In the genomic region with DNA sequence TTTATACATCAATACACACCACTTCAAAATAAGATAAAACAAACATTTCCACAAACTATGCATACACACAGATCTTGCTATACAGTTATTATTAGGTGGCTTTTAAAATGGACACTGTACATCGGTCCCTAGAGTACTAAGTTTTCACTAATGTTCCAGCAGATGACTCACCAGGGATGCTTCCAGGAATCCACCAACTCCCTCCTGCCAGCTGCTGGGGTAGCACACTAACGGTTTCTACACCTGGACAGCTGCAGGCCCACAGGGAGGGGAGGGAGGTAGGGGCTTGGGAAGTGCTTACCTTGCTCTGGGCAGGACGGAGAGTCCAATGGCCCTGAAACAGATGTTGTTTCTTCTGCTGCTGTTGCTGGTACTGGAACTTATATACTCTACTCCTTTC, we compare ENCODE assay signal across 9 cellular contexts. TPM values are rescaled to one million over a fixed set of nuclear protein-coding genes. Genes with fewer than 3 reads are reported as not detected.
DNase-seq lines count a peak whose midpoint lies in the region; ATAC-seq and TF ChIP-seq lines count a peak whose summit lies in the region.
"Had no signal": no experiment of that assay in that cellular context is flagged by ENCODE, and none has a peak within 500 bp of the region (broad histone marks: within the 10 kb centered on the region; RNA-seq: fewer than 3 reads in every experiment).

A gene (minus strand): TSS at position 357 of the 400 bp plus-strand sequence. CDS start 3,705 bp downstream, outside the sequence.

- H3K36me3 ChIP-seq in BJ (ENCODE audit: control insufficient read depth, insufficient read depth, low read length) (no peaks in the 10 kb centered on the region), HUES64 (ENCODE audit: insufficient read depth, low read length) (no peaks in the 10 kb centered on the region)
- H3K36me3 ChIP-seq: gastroesophageal sphincter had no signal

- H3K27ac Mint-ChIP-seq in MCF 10A (ENCODE audit: low read depth, unreplicated experiment) = no peak within 1 kb of the TSS
- H3K27ac Mint-ChIP-seq in natural killer cell = peak within 1 kb of the TSS in 1 of 2 donors; percentile 70

- H3K4me3 ChIP-seq in BJ (ENCODE audit: low read depth, low read length) (peak within 1 kb of the TSS; percentile 48), HUES64 (ENCODE audit: low read length) (peak within 1 kb of the TSS; percentile 59)

- DNase-seq in BJ (ENCODE audit: low read depth) (no peak), MCF 10A (ENCODE audit: unreplicated experiment) (peak; percentile 72), natural killer cell (no peak), NCI-H69 (lab: John Stamatoyannopoulos, UW) (no peak), activated gamma-delta T cell treated with Interleukin-2 at 50 U/mL for 16 hours (no peak)

- POLR2A ChIA-PET in BJ (lab: Charles Lee) (interaction anchor here (0.6 kb wide), 1 partner anchor 83 kb away, joined by 8 read pairs; no protein-coding TSS in a partner anchor), MCF 10A (lab: Yijun Ruan, JAX) (interaction anchor here (0.6 to 1.3 kb wide), 3 partner anchors 9 to 175 kb away, joined by 3 to 5 read pairs (median 3); no protein-coding TSS in a partner anchor)

- H3K9me3 ChIP-seq in HUES64 (ENCODE audit: insufficient read depth, low read depth, low read length) = no peaks in the 10 kb centered on the region
- H3K9me3 ChIP-seq: gastroesophageal sphincter had no signal

- H3K9me3 Mint-ChIP-seq in MCF 10A (ENCODE audit: unreplicated experiment) (no peaks in the 10 kb centered on the region), natural killer cell (no peaks in the 10 kb centered on the region)

- H3K27me3 ChIP-seq in BJ (ENCODE audit: control insufficient read depth, insufficient read depth, low read length) (no peaks in the 10 kb centered on the region; the same call in 1 of the 2 replicates), HUES64 (ENCODE audit: insufficient read depth, low read length) (peaks cover 5% of the 10 kb centered on the region; the same call in 1 of the 2 replicates)

- H3K4me3 Mint-ChIP-seq in MCF 10A (ENCODE audit: unreplicated experiment) = peak within 1 kb of the TSS; percentile 73
- H3K4me3 Mint-ChIP-seq in natural killer cell = peak within 1 kb of the TSS; percentile 70

- ATAC-seq in natural killer cell (no peak), GM21528 (IDR thresholded peaks at IDR 0.05; ENCODE audit: low FRiP score, unreplicated experiment) (no peak), GM18873 (IDR thresholded peaks at IDR 0.05; ENCODE audit: low FRiP score, unreplicated experiment) (no peak)
- ATAC-seq: gastroesophageal sphincter had no signal

- BruUV-seq in MCF 10A (replicated peaks; lab: Mats Ljungman, UMichigan) = no TSS peak

- CTCF ChIA-PET in BJ (lab: Yijun Ruan, JAX) (interaction anchor here (0.6 to 1.3 kb wide), 3 partner anchors 13 to 43 kb away, joined by 3 to 5 read pairs (median 4); no protein-coding TSS in a partner anchor), MCF 10A (lab: Yijun Ruan, JAX) (interaction anchor here (1.0 kb wide), 1 partner anchor 12 kb away, joined by 12 read pairs; no protein-coding TSS in a partner anchor)

- TF ChIP-seq CTCF in BJ (IDR thresholded peaks at IDR 0.05; ENCODE audit: insufficient read depth, low read depth, low read length) = no peak
- TF ChIP-seq CTCF in MCF 10A (IDR thresholded peaks at IDR 0.05; ENCODE audit: unreplicated experiment) = no peak
- no peak for TF ChIP-seq CTCF in natural killer cell (IDR thresholded peaks at IDR 0.05)

- no peaks in the 10 kb centered on the region for H3K4me1 ChIP-seq in HUES64 (ENCODE audit: insufficient read depth, low read length)

- WGBS in HUES64 = 78% methylated on average over 3 of the region's 3 CpGs

- no peaks in the 10 kb centered on the region for H3K27me3 Mint-ChIP-seq in MCF 10A (ENCODE audit: insufficient read depth, unreplicated experiment)
- peaks cover 6 to 9% of the 10 kb centered on the region in 2 donors for H3K27me3 Mint-ChIP-seq in natural killer cell (ENCODE audit: low read depth in 2 of 2)

- intact Hi-C loops in MCF 10A (cut with micrococcal nuclease) = loop anchor here (5.0 kb wide), 3 partner anchors 112 to 657 kb away; no protein-coding TSS in a partner anchor
- intact Hi-C loops in natural killer cell (cut with micrococcal nuclease) = loop anchor here (5.0 to 10.0 kb wide), 2 partner anchors 445 to 637 kb away; no protein-coding TSS in a partner anchor

- H3K4me1 Mint-ChIP-seq in MCF 10A (ENCODE audit: insufficient read depth, unreplicated experiment) (peaks cover 18% of the 10 kb centered on the region), natural killer cell (peaks cover 0 to 23% of the 10 kb centered on the region in 2 donors)

- no peak within 1 kb of the TSS for H3K9ac ChIP-seq in HUES64 (ENCODE audit: low read depth, low read length)

- no peaks in the 10 kb centered on the region for H3K36me3 Mint-ChIP-seq in MCF 10A (ENCODE audit: insufficient read depth, unreplicated experiment)
- H3K36me3 Mint-ChIP-seq in natural killer cell = no peaks in the 10 kb centered on the region

- H3K27ac ChIP-seq in HUES64 (ENCODE audit: low read depth, low read length) = no peak within 1 kb of the TSS

RNA-seq across cellular contexts. Expression of the gene that starts here (rescaled TPM):
- polyA plus RNA-seq in BJ (2011; rRNA removed) = 0.04 TPM in 1 of 2 replicates, not detected in the other
- not detected in 2 replicates for polyA minus RNA-seq in BJ (2011; rRNA and poly(A)+ RNA removed)
- not detected for polyA plus RNA-seq in HUES64 (2013, experiment 1 of 2)
- not detected for polyA plus RNA-seq in HUES64 (2013, experiment 2 of 2)
- total RNA-seq in MCF 10A (2022) (0.14 and 0.15 TPM in 2 replicates), natural killer cell (not detected)
- total RNA-seq: gastroesophageal sphincter had no signal

Comparison
In these comparisons a context has a peak if more than half of its experiments do, and no peak if none do; other contexts are left out.
1. Peak in DNase-seq in MCF 10A; RNA of the gene not detected or under 1 TPM.